Comparison of ENCODE assay signal across 20 cellular contexts in genomic region chr22:43173976-43174720, GRCh38.
"Had no signal": no experiment of that assay in that cellular context is flagged by ENCODE, and none has a peak within 500 bp of the region (broad histone marks: within the 10 kb centered on the region; RNA-seq: fewer than 3 reads in every experiment).

No MANE protein-coding gene starts in this region.

- H3K4me1 ChIP-seq: esophagus muscularis mucosa, tibial nerve had no signal

- H3K27ac ChIP-seq: esophagus muscularis mucosa, left lung, neutrophil, ovary, tibial nerve had no signal

- H3K4me2 ChIP-seq: smooth muscle cell had no signal

- H3K4me3 ChIP-seq: esophagus muscularis mucosa, left lung, lung, mucosa of descending colon, ovary, smooth muscle cell, tibial nerve had no signal

- DNase-seq: activated CD4-positive, alpha-beta memory T cell treated with anti-CD3 and anti-CD28 coated beads for 36 hours; activated CD4-positive, alpha-beta T cell treated with anti-CD3 and anti-CD28 coated beads, Interleukin-2, amount 10 ng/mL, durations not matched to agents 24 days and 14 days; activated CD4-positive, CD25-positive, alpha-beta regulatory T cell treated with anti-CD3 and anti-CD28 coated beads, Interleukin-2, amount 50 U/mL, for 72 hours; activated gamma-delta T cell treated with Interleukin-2 at 50 U/mL for 16 hours; activated naive CD4-positive, alpha-beta T cell treated with anti-CD3 and anti-CD28 coated beads, Interleukin-2, amount 50 U/mL, for 16 hours; activated T-cell treated with anti-CD3 and anti-CD28 coated beads, Interleukin-2, amount 50 U/mL, for 4 hours; amniotic stem cell; caudate nucleus; foreskin melanocyte; mesendoderm; stimulated activated naive CD4-positive, alpha-beta T cell; T1000 had no signal

- H3K9me3 ChIP-seq: esophagus muscularis mucosa, left lung, mucosa of descending colon, neutrophil, ovary, tibial nerve had no signal

- H3K27me3 ChIP-seq: esophagus muscularis mucosa, left lung, neutrophil, ovary, tibial nerve had no signal
